8 cellular contexts compared by ENCODE assay signal in genomic region chr4:146522862-146523205, GRCh38.
DNase-seq lines count a peak whose midpoint lies in the region; ATAC-seq lines count a peak whose summit lies in the region.

No MANE protein-coding gene starts in this region.

- peaks cover 13% of the 10 kb centered on the region for H3K4me1 ChIP-seq in effector memory CD4-positive, alpha-beta T cell (ENCODE audit: control insufficient read depth, insufficient read depth, low read length, poor library complexity, severe bottlenecking)
- peaks cover 6 to 14% of the 10 kb centered on the region in 2 donors for H3K4me1 ChIP-seq in muscle layer of duodenum (ENCODE audit: control insufficient read depth in 1 of 2, insufficient read depth in 2 of 2, low read length in 2 of 2)

- peak overlapping the region; percentile 74 for H3K27ac ChIP-seq in effector memory CD4-positive, alpha-beta T cell (ENCODE audit: insufficient read depth, low read length, poor library complexity, severe bottlenecking)
- H3K27ac ChIP-seq in muscle layer of duodenum (ENCODE audit: low read length): peak overlapping the region; percentile 96

- H3K27me3 ChIP-seq in effector memory CD4-positive, alpha-beta T cell (replicated peaks; ENCODE audit: control insufficient read depth, insufficient read depth, low read length, poor library complexity, severe bottlenecking): no peaks in the 10 kb centered on the region
- no peaks in the 10 kb centered on the region for H3K27me3 ChIP-seq in muscle layer of duodenum (ENCODE audit: low read depth, low read length)

- H3K9me3 ChIP-seq in effector memory CD4-positive, alpha-beta T cell (ENCODE audit: control insufficient read depth, low read length): no peaks in the 10 kb centered on the region
- no peaks in the 10 kb centered on the region for H3K9me3 ChIP-seq in muscle layer of duodenum (ENCODE audit: control insufficient read depth in 1 of 2, low read length in 2 of 2)

- DNase-seq in SIG-M5 treated with dmso at 0.1 percent for 504 hours (lab: John Stamatoyannopoulos, UW; ENCODE audit: unreplicated experiment) (peak; percentile 47), SIG-M5 (lab: John Stamatoyannopoulos, UW) (no peak), NCI-H69 (lab: John Stamatoyannopoulos, UW) (peak; percentile 19), T-helper 9 cell (no peak), NCI-H510A treated with DMSO at 0.1 percent for 48 hours (lab: John Stamatoyannopoulos, UW) (no peak)
- DNase-seq in effector memory CD4-positive, alpha-beta T cell: no peak

- ATAC-seq in HG02763 (IDR thresholded peaks at IDR 0.05; ENCODE audit: unreplicated experiment): peak; percentile 23

- H3K4me3 ChIP-seq in effector memory CD4-positive, alpha-beta T cell (ENCODE audit: insufficient read depth, low read depth, low read length, poor library complexity, severe bottlenecking): peak overlapping the region; percentile 91
- peak overlapping the region; percentile 93 to 94 for H3K4me3 ChIP-seq in muscle layer of duodenum (ENCODE audit: low read depth in 1 of 2, low read length in 2 of 2)

- no peaks in the 10 kb centered on the region for H3K36me3 ChIP-seq in effector memory CD4-positive, alpha-beta T cell (ENCODE audit: control insufficient read depth, insufficient read depth, low read length)
- no peaks in the 10 kb centered on the region for H3K36me3 ChIP-seq in muscle layer of duodenum (ENCODE audit: control insufficient read depth in 1 of 2, insufficient read depth in 2 of 2, low read length in 2 of 2)

Comparison
In these comparisons a context has a peak if more than half of its experiments do, and no peak if none do; other contexts are left out.
1. DNase-seq: peak in SIG-M5 treated with dmso at 0.1 percent for 504 hours (single experiment) and NCI-H69 (single experiment); none in SIG-M5 (single experiment), effector memory CD4-positive, alpha-beta T cell (0 of 3), T-helper 9 cell (single experiment) and NCI-H510A treated with DMSO at 0.1 percent for 48 hours (single experiment).